In the genomic region with DNA sequence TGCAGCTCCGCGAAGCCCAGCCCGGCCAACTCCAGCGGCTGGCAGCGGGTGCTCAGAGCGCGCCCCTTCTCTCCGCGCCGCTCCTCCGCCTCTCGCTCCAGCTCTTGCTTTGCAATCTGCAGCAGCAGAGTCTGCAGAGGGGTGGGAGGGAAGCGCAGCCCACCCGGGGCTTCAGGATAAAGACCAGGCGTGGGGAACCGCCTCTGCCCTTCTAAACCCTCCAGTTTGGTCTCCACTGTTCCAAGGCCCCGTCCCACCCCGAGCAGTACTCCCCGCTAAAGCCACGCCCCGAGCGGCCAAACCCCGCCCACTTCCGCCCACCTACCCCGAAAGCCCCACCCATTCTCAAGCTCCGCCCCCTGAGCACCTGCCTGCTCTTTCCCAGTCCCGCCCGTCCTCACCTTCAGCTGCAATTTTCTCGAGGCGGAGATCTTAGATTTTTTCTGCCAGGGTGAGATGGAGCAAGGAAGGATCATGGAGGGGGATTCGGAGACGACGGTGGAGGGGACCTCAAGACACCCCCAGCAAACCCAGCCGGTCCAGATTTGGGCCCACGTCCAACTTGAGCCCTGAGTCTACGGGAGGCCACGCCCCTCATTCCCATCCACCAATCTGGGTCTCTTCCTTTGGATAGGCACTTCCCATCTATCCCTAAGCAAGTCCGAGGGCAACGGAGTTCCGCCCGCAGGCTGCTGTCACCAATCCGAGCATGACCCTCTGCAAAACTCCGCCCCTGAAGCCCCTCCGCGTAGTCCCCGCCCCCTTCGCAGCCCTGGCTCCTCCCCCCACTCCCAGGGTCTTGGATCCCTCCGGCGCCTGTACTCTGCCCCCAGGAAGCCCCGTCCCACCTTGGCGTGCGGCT, we compare ENCODE assay signal across 8 cellular contexts. TPM values are rescaled to one million over a fixed set of nuclear protein-coding genes. Genes with fewer than 3 reads are reported as not detected.
DNase-seq lines count a peak whose midpoint lies in the region; TF ChIP-seq lines count a peak whose summit lies in the region.

No MANE protein-coding gene starts in this region.

- H3K36me3 ChIP-seq in breast epithelium (no peaks in the 10 kb centered on the region), kidney epithelial cell (ENCODE audit: control insufficient read depth, insufficient read depth, low read length) (no peaks in the 10 kb centered on the region)

- intact Hi-C loops in breast epithelium (cut with DNase I; ENCODE audit: low total_unique reads), result no loop called here

- H3K4me3 ChIP-seq in breast epithelium, result peak overlapping the region in 2 of 3 donors; percentile 12 to 52
- peak overlapping the region; percentile 8 for H3K4me3 ChIP-seq in kidney epithelial cell (ENCODE audit: low read depth, low read length)

- peaks cover 2 to 55% of the 10 kb centered on the region in 2 donors for H3K27me3 ChIP-seq in breast epithelium
- H3K27me3 ChIP-seq in kidney epithelial cell (ENCODE audit: control insufficient read depth, insufficient read depth, low read length), result peaks cover 38% of the 10 kb centered on the region

- H3K27ac ChIP-seq in breast epithelium, result no peak overlapping the region

- DNase-seq in activated CD4-positive, alpha-beta T cell treated with anti-CD3 and anti-CD28 coated beads for 48 hours, result peak; percentile 72
- DNase-seq in activated CD4-positive, alpha-beta T cell treated with anti-CD3 and anti-CD28 coated beads for 1 hour, result no peak
- DNase-seq in NCI-H69 (lab: John Stamatoyannopoulos, UW), result peak; percentile 96
- no peak for DNase-seq in breast epithelium (ENCODE audit: low spot score in 2 of 2)
- DNase-seq in kidney epithelial cell (ENCODE audit: low read depth), result no peak
- DNase-seq in NCI-H510A treated with DMSO at 0.1 percent for 48 hours (lab: John Stamatoyannopoulos, UW), result no peak
- DNase-seq in dedifferentiated amniotic fluid mesenchymal stem cell (ENCODE audit: extremely low spot score), result no peak
- no peak for DNase-seq in DMS79 (lab: John Stamatoyannopoulos, UW)

- no peak for TF ChIP-seq POLR2A in breast epithelium (IDR thresholded peaks at IDR 0.05)

- no peaks in the 10 kb centered on the region for H3K4me1 ChIP-seq in breast epithelium

- H3K9me3 ChIP-seq in breast epithelium, result no peaks in the 10 kb centered on the region

- TF ChIP-seq CTCF in breast epithelium (IDR thresholded peaks at IDR 0.05) (no peak), kidney epithelial cell (IDR thresholded peaks at IDR 0.05; ENCODE audit: insufficient read depth, low read length, poor library complexity, severe bottlenecking) (no peak)

RNA-seq across cellular contexts. Expression of gene TNNI3, which starts 1.1 kb away (rescaled TPM):
- total RNA-seq in breast epithelium (1 to 10 TPM in 1 of 3 donors, not detected in 2; 2.6 TPM), kidney epithelial cell (2.7 and 4.7 TPM in 2 replicates)

RNA-seq across cellular contexts. Expression of gene TNNT1, which starts 7.4 kb away (rescaled TPM):
- 1 to 10 TPM in 2 of 3 donors, not detected in 1; 3.7 to 7.2 TPM for total RNA-seq in breast epithelium
- 5.8 and 7.1 TPM in 2 replicates for total RNA-seq in kidney epithelial cell

RNA-seq across cellular contexts. Expression of gene DNAAF3, which starts 10.0 kb away (rescaled TPM):
- total RNA-seq in breast epithelium (1 to 10 TPM in 2 of 3 donors, not detected in 1; 4.7 to 4.9 TPM), kidney epithelial cell (0.21 and 1.3 TPM in 2 replicates)

RNA-seq across cellular contexts. Expression of gene SYT5, which starts 23.7 kb away (rescaled TPM):
- total RNA-seq in breast epithelium, result under 1 TPM in 1 of 3 donors, not detected in 2; under 0.01 TPM
- total RNA-seq in kidney epithelial cell, result 0.17 TPM in 1 of 2 replicates, not detected in the other

RNA-seq across cellular contexts. Expression of gene PPP1R12C, which starts 39.0 kb away (rescaled TPM):
- total RNA-seq in breast epithelium, result 100 to 1,000 TPM in 1 of 3 donors, 10 to 100 TPM in 2; 68.3 to 148 (median 91.7) TPM
- total RNA-seq in kidney epithelial cell, result 62.9 and 94.8 TPM in 2 replicates

Comparison
In these comparisons a context has a peak if more than half of its experiments do, and no peak if none do; other contexts are left out.
1. DNase-seq: peak in activated CD4-positive, alpha-beta T cell treated with anti-CD3 and anti-CD28 coated beads for 48 hours (single experiment) and NCI-H69 (single experiment); none in activated CD4-positive, alpha-beta T cell treated with anti-CD3 and anti-CD28 coated beads for 1 hour (single experiment), breast epithelium (0 of 2), kidney epithelial cell (single experiment), NCI-H510A treated with DMSO at 0.1 percent for 48 hours (single experiment), dedifferentiated amniotic fluid mesenchymal stem cell (single experiment) and DMS79 (single experiment).